ENCODE assay signal across 9 cellular contexts in genomic region chr13:98450495-98451167, GRCh38.
DNase-seq lines count a peak whose midpoint lies in the region; ATAC-seq and TF ChIP-seq lines count a peak whose summit lies in the region.
"Had no signal": no experiment of that assay in that cellular context is flagged by ENCODE, and none has a peak within 500 bp of the region (broad histone marks: within the 10 kb centered on the region; RNA-seq: fewer than 3 reads in every experiment).

No MANE protein-coding gene starts in this region.

- no peaks in the 10 kb centered on the region for H3K27me3 Mint-ChIP-seq in activated B cell treated with CpG ODN at 0.5 μM for 24 hours

- H3K18ac ChIP-seq in trophoblast cell (ENCODE audit: low read length), result peak overlapping the region; percentile 7

- H2AFZ ChIP-seq in DND-41 (ENCODE audit: low read depth, low read length), result no peak overlapping the region
- H2AFZ ChIP-seq in trophoblast cell (ENCODE audit: insufficient read depth, low read length, poor library complexity), result peak overlapping the region; percentile 17

- H3K4me1 Mint-ChIP-seq in activated B cell treated with CpG ODN at 0.5 μM for 24 hours, result peaks cover 3% of the 10 kb centered on the region

- H3K36me3 ChIP-seq in DND-41 (ENCODE audit: insufficient read depth, low read length) (peaks cover 64% of the 10 kb centered on the region), trophoblast cell (ENCODE audit: control insufficient read depth in 1 of 2, insufficient read depth in 2 of 2, low read length in 2 of 2) (peaks cover 48 to 59% of the 10 kb centered on the region in 2 experiments)

- H3K27ac Mint-ChIP-seq in activated B cell treated with CpG ODN at 0.5 μM for 24 hours, result peak overlapping the region; percentile 9

- ATAC-seq in DND-41 (ENCODE audit: insufficient read depth, low read depth) (peak; percentile 84), activated B cell treated with CpG ODN at 0.5 μM for 24 hours (ENCODE audit: low read depth) (no peak), Right ventricle myocardium superior (ENCODE audit: poor library complexity) (peak; percentile 65), HG03175 (IDR thresholded peaks at IDR 0.05; ENCODE audit: unreplicated experiment) (no peak)

- DNase-seq in DND-41 (peak; percentile 69), activated B cell treated with CpG ODN at 0.5 μM for 24 hours (no peak), Right ventricle myocardium superior (peak; percentile 77), trophoblast cell (no peak), SW 1271 (lab: John Stamatoyannopoulos, UW) (no peak), COR-L47 (lab: John Stamatoyannopoulos, UW) (no peak), CD1c-positive myeloid dendritic cell (ENCODE audit: extremely low spot score) (no peak)
- DNase-seq: NCI-H187 had no signal

- H3K9ac ChIP-seq in DND-41 (ENCODE audit: low read depth, low read length) (peak overlapping the region; percentile 26; the same call in 1 of the 2 replicates), trophoblast cell (ENCODE audit: low read length) (no peak overlapping the region)

- peak overlapping the region; percentile 32 for H3K14ac ChIP-seq in trophoblast cell (ENCODE audit: low read length)

- intact Hi-C loops in activated B cell treated with CpG ODN at 0.5 μM for 24 hours (cut with micrococcal nuclease) (no loop called here), Right ventricle myocardium superior (cut with DNase I) (loop anchor here (5.0 kb wide), 1 partner anchor 127 kb away; the partner anchor contains the start of gene STK24)

- H3K4ac ChIP-seq in trophoblast cell (ENCODE audit: low read depth, low read length), result no peak overlapping the region

- no peak overlapping the region for H4K91ac ChIP-seq in trophoblast cell (ENCODE audit: low read depth, low read length)

- H3K4me3 Mint-ChIP-seq in activated B cell treated with CpG ODN at 0.5 μM for 24 hours, result no peak overlapping the region

- H4K20me1 ChIP-seq in DND-41 (ENCODE audit: insufficient read depth, low read length), result peaks cover 29% of the 10 kb centered on the region

- WGBS in trophoblast cell (ENCODE audit: extremely low coverage, insufficient coverage, insufficient read length), result no CpG with 5 or more reads among the region's 14 CpGs

- H4K8ac ChIP-seq in trophoblast cell (ENCODE audit: low read depth, low read length), result peak overlapping the region; percentile 3

- POLR2A ChIA-PET in activated B cell treated with CpG ODN at 0.5 μM for 24 hours (lab: Charles Lee), result no interaction called here

- no peak overlapping the region for H4K12ac ChIP-seq in trophoblast cell (ENCODE audit: low read depth, low read length)

- peaks cover 21% of the 10 kb centered on the region for H3K4me1 ChIP-seq in DND-41 (ENCODE audit: insufficient read depth, low read length)
- H3K4me1 ChIP-seq in trophoblast cell (ENCODE audit: control insufficient read depth in 1 of 2, insufficient read depth in 2 of 2, low read length in 2 of 2), result peaks cover 4 to 8% of the 10 kb centered on the region in 2 experiments

- H2BK5ac ChIP-seq in trophoblast cell (ENCODE audit: low read depth, low read length, poor library complexity), result no peak overlapping the region

- H3K9me3 Mint-ChIP-seq in activated B cell treated with CpG ODN at 0.5 μM for 24 hours, result no peaks in the 10 kb centered on the region

- TF ChIP-seq CTCF in DND-41 (IDR thresholded peaks at IDR 0.05; ENCODE audit: borderline replicate concordance, extremely low read depth, low read length, poor library complexity, severe bottlenecking) (no peak), activated B cell treated with CpG ODN at 0.5 μM for 24 hours (IDR thresholded peaks at IDR 0.05) (no peak)

- H3K27me3 ChIP-seq in DND-41 (ENCODE audit: insufficient read depth, low read length, poor library complexity) (no peaks in the 10 kb centered on the region), trophoblast cell (ENCODE audit: insufficient read depth, low read length) (no peaks in the 10 kb centered on the region)

- H3K79me1 ChIP-seq in trophoblast cell (ENCODE audit: low read length), result no peaks in the 10 kb centered on the region

- H3K4me3 ChIP-seq in DND-41 (ENCODE audit: low read depth in 1 of 2, low read length in 2 of 2) (no peak overlapping the region), trophoblast cell (ENCODE audit: low read depth, low read length) (no peak overlapping the region)

- H3K9me3 ChIP-seq in DND-41 (ENCODE audit: insufficient read depth, low read length, severe bottlenecking) (no peaks in the 10 kb centered on the region), trophoblast cell (ENCODE audit: insufficient read depth, low read depth, low read length) (peaks cover 2% of the 10 kb centered on the region)

- H3K4me2 ChIP-seq in DND-41 (ENCODE audit: insufficient read depth, low read length) (peak overlapping the region; percentile 13), trophoblast cell (ENCODE audit: low read length) (peak overlapping the region; percentile 29)

- H3K79me2 ChIP-seq in DND-41 (ENCODE audit: insufficient read depth, low read length) (0 out of 2 replicates have a peak, but pooled peaks cover 6% of the 10 kb centered on the region), trophoblast cell (ENCODE audit: control insufficient read depth, insufficient read depth, low read length, poor library complexity) (peaks cover 3% of the 10 kb centered on the region)

- CTCF ChIA-PET in activated B cell treated with CpG ODN at 0.5 μM for 24 hours (lab: Charles Lee), result interaction anchor here (0.9 to 2.8 kb wide), 4 partner anchors 202 to 223 kb away, joined by 5 to 10 read pairs (median 6); no protein-coding TSS in a partner anchor

- H3K27ac ChIP-seq in DND-41 (ENCODE audit: low read length) (peak overlapping the region; percentile 75), trophoblast cell (ENCODE audit: low read depth, low read length) (no peak overlapping the region)

- H2BK12ac ChIP-seq in trophoblast cell (ENCODE audit: low read length), result no peak overlapping the region

- H3K36me3 Mint-ChIP-seq in activated B cell treated with CpG ODN at 0.5 μM for 24 hours (ENCODE audit: low read depth), result peaks cover 71% of the 10 kb centered on the region

- H3K23ac ChIP-seq in trophoblast cell (ENCODE audit: low read length), result no peak overlapping the region

- H2BK120ac ChIP-seq in trophoblast cell (ENCODE audit: insufficient read depth, low read length, poor library complexity), result no peak overlapping the region

- H2AK5ac ChIP-seq in trophoblast cell (ENCODE audit: low read length), result no peak overlapping the region

Comparison
In these comparisons a context has a peak if more than half of its experiments do, and no peak if none do; other contexts are left out.
1. ATAC-seq: peak in DND-41 (single experiment) and Right ventricle myocardium superior (single experiment); none in activated B cell treated with CpG ODN at 0.5 μM for 24 hours (single experiment) and HG03175 (single experiment).
2. DNase-seq: peak in DND-41 (single experiment) and Right ventricle myocardium superior (single experiment); none in activated B cell treated with CpG ODN at 0.5 μM for 24 hours (single experiment), trophoblast cell (0 of 2), SW 1271 (0 of 2), COR-L47 (single experiment) and CD1c-positive myeloid dendritic cell (single experiment).